ENCODE assay signal across 9 cellular contexts in the genomic region with DNA sequence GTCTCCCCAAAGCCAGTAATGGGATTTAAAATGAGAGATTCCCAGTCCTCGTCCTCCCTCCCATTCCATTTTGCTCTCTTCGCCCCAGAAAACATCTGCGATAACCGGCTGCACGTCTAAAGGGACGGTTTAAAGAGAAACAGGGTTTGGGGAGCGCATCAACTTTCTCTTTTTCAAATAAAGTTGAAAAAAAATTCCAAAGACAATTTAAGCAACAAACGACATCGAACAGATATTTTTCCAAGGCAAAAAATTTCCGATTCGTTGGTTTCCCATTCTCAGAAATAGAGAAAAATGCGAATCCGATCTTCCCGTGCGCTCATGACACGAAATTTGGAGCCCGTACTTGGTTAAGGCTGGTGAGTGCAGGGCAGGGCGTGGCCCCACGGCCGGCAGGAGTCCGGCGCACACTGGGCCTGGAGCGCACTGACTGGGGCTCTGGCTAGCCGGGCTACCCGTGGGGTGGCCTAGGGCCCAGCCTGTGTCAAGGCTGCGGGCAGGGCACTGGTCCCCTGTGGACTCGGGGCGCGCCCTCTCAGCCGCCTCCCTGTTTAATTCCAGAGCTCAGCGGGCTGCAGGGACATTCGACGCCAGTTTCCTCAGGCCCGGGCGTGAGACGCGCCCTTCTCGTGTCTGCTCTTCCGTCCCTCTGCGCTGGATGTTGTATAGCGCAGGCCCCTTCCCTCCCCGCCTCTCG. TPM values are rescaled to one million over a fixed set of nuclear protein-coding genes. Genes with fewer than 3 reads are reported as not detected.
DNase-seq lines count a peak whose midpoint lies in the region; ATAC-seq and TF ChIP-seq lines count a peak whose summit lies in the region.
"Had no signal": no experiment of that assay in that cellular context is flagged by ENCODE, and none has a peak within 500 bp of the region (broad histone marks: within the 10 kb centered on the region; RNA-seq: fewer than 3 reads in every experiment).

No MANE protein-coding gene starts in this region.

- H3K9ac ChIP-seq in neural cell (ENCODE audit: low read length): peak overlapping the region; percentile 32

- peak; percentile 61 for DNase-seq in DMS53 (lab: John Stamatoyannopoulos, UW)
- no peak for DNase-seq in DMS53 treated with DMSO at 0.1 percent for 48 hours (lab: John Stamatoyannopoulos, UW; ENCODE audit: unreplicated experiment)
- peak in 4 of 5 donors; percentile 44 to 72 (median 58) for DNase-seq in heart left ventricle
- DNase-seq in uterus: no peak
- no peak for DNase-seq in GM19238 (ENCODE audit: insufficient read length, low spot score)

- H2AFZ ChIP-seq in neural cell (ENCODE audit: low read depth, low read length): no peak overlapping the region

- H4K20me1 ChIP-seq in neural cell (ENCODE audit: insufficient read depth): no peaks in the 10 kb centered on the region

- intact Hi-C loops in heart left ventricle (cut with DNase I): loop anchor here in 5 of 10 donors (5.0 to 10.0 kb wide), 4 partner anchors 107 to 233 kb away; no protein-coding TSS in a partner anchor
- intact Hi-C loops in uterus (cut with DNase I; ENCODE audit: low total_unique reads): loop anchor here (10.0 kb wide), 1 partner anchor 109 kb away; no protein-coding TSS in a partner anchor

- ATAC-seq in heart left ventricle (peak in 3 of 4 donors; percentile 27 to 66 (median 35)), HG02970 (IDR thresholded peaks at IDR 0.05; ENCODE audit: low FRiP score, unreplicated experiment) (no peak), GM19351 (IDR thresholded peaks at IDR 0.05; ENCODE audit: unreplicated experiment) (no peak)

- H3K36me3 ChIP-seq in heart left ventricle (no peaks in the 10 kb centered on the region), neural cell (ENCODE audit: insufficient read depth, low read length) (no peaks in the 10 kb centered on the region), uterus (no peaks in the 10 kb centered on the region)

- TF ChIP-seq CTCF in heart left ventricle (IDR thresholded peaks at IDR 0.05) (no peak), neural cell (IDR thresholded peaks at IDR 0.05; ENCODE audit: poor library complexity, severe bottlenecking) (no peak), uterus (IDR thresholded peaks at IDR 0.05) (no peak)

- no peaks in the 10 kb centered on the region for H3K9me2 ChIP-seq in neural cell (ENCODE audit: insufficient read depth, low read length)

- H3K4me3 ChIP-seq in heart left ventricle (peak overlapping the region; percentile 0 to 45 (median 34)), neural cell (ENCODE audit: low read length) (no peak overlapping the region), uterus (peak overlapping the region; percentile 6 to 13)

- H3K27me3 ChIP-seq in heart left ventricle (peaks cover 0 to 39% (median 13%) of the 10 kb centered on the region in 9 donors), neural cell (ENCODE audit: insufficient read depth, low read depth, low read length) (peaks cover 61% of the 10 kb centered on the region), uterus (no peaks in the 10 kb centered on the region)

- TF ChIP-seq EP300 in neural cell (conservative IDR thresholded peaks at IDR 0.05; ENCODE audit: poor library complexity, severe bottlenecking): no peak

- peak overlapping the region in 11 of 12 donors; percentile 45 to 96 (median 84) for H3K27ac ChIP-seq in heart left ventricle
- no peak overlapping the region for H3K27ac ChIP-seq in neural cell (ENCODE audit: low read length)
- peak overlapping the region; percentile 82 to 94 for H3K27ac ChIP-seq in uterus
- H3K27ac ChIP-seq: VCaP had no signal

- H3F3A ChIP-seq in neural cell (ENCODE audit: insufficient read depth, low read length, poor library complexity, severe bottlenecking): peaks cover 5% of the 10 kb centered on the region

- TF ChIP-seq POLR2A in heart left ventricle (IDR thresholded peaks at IDR 0.05) (no peak), uterus (IDR thresholded peaks at IDR 0.05) (no peak)

- WGBS in heart left ventricle, 4 donors: 7 to 13% (median 10%) methylated on average over 36 to 43 of the region's 43 CpGs

- no peak overlapping the region for H3K4me2 ChIP-seq in neural cell (ENCODE audit: low read length)

- peaks cover 64% of the 10 kb centered on the region for H3K79me2 ChIP-seq in neural cell (replicated peaks; ENCODE audit: insufficient read depth, low read length)

- H3K4me1 ChIP-seq in heart left ventricle: peaks cover 3 to 94% (median 52%) of the 10 kb centered on the region in 12 donors
- peaks cover 5 to 12% of the 10 kb centered on the region in 2 donors for H3K4me1 ChIP-seq in uterus

- no peak for TF ChIP-seq RAD21 in neural cell (conservative IDR thresholded peaks at IDR 0.05)

- H3K9me3 ChIP-seq in heart left ventricle: no peaks in the 10 kb centered on the region
- no peaks in the 10 kb centered on the region for H3K9me3 ChIP-seq in neural cell (ENCODE audit: low read length)
- H3K9me3 ChIP-seq in uterus: no peaks in the 10 kb centered on the region

TF ChIP-seq in neural cell, 6 proteins besides CTCF, POLR2A, EP300 and RAD21:
- TF ChIP-seq TAF1 (IDR thresholded peaks at IDR 0.05; ENCODE audit: low read depth): no peak
- TF ChIP-seq SMC3 (conservative IDR thresholded peaks at IDR 0.05; ENCODE audit: poor library complexity): no peak
- TF ChIP-seq MXI1 (conservative IDR thresholded peaks at IDR 0.05; ENCODE audit: poor library complexity, severe bottlenecking): no peak
- TF ChIP-seq, protein P1, sequence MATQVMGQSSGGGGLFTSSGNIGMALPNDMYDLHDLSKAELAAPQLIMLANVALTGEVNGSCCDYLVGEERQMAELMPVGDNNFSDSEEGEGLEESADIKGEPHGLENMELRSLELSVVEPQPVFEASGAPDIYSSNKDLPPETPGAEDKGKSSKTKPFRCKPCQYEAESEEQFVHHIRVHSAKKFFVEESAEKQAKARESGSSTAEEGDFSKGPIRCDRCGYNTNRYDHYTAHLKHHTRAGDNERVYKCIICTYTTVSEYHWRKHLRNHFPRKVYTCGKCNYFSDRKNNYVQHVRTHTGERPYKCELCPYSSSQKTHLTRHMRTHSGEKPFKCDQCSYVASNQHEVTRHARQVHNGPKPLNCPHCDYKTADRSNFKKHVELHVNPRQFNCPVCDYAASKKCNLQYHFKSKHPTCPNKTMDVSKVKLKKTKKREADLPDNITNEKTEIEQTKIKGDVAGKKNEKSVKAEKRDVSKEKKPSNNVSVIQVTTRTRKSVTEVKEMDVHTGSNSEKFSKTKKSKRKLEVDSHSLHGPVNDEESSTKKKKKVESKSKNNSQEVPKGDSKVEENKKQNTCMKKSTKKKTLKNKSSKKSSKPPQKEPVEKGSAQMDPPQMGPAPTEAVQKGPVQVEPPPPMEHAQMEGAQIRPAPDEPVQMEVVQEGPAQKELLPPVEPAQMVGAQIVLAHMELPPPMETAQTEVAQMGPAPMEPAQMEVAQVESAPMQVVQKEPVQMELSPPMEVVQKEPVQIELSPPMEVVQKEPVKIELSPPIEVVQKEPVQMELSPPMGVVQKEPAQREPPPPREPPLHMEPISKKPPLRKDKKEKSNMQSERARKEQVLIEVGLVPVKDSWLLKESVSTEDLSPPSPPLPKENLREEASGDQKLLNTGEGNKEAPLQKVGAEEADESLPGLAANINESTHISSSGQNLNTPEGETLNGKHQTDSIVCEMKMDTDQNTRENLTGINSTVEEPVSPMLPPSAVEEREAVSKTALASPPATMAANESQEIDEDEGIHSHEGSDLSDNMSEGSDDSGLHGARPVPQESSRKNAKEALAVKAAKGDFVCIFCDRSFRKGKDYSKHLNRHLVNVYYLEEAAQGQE (IDR thresholded peaks at IDR 0.05; ENCODE audit: borderline replicate concordance): peak; percentile 42
- TF ChIP-seq POLR2AphosphoS5 (IDR thresholded peaks at IDR 0.05): peak; percentile 69
- TF ChIP-seq EZH2 (IDR thresholded peaks at IDR 0.05; ENCODE audit: borderline replicate concordance, insufficient read depth, low read length, poor library complexity, severe bottlenecking): no peak

RNA-seq across cellular contexts. Expression of a gene that starts 17.8 kb away (rescaled TPM):
- total RNA-seq in heart left ventricle (10 to 100 TPM in 6 of 9 donors, 1 to 10 TPM in 3; 7.8 to 21.6 (median 14.5) TPM), uterus (10 to 100 TPM in 3 of 4 donors, 1 to 10 TPM in 1; 9.1 to 34.0 (median 12.0) TPM)
- polyA plus RNA-seq in heart left ventricle (1 to 10 TPM; 3.8 to 4.0 TPM), neural cell (26.4 and 27.7 TPM in 2 replicates)
- 112 and 179 TPM in 2 replicates for polyA minus RNA-seq in neural cell

Comparison
In these comparisons a context has a peak if more than half of its experiments do, and no peak if none do; other contexts are left out.
1. DNase-seq: peak in DMS53 (single experiment) and heart left ventricle (4 of 5); none in DMS53 treated with DMSO at 0.1 percent for 48 hours (single experiment), uterus (0 of 2) and GM19238 (single experiment).
2. ATAC-seq: peak in heart left ventricle (3 of 4); none in HG02970 (single experiment) and GM19351 (single experiment).